13 cellular contexts compared by ENCODE assay signal in genomic region chr1:179090522-179090921, GRCh38. TPM values are rescaled to one million over a fixed set of nuclear protein-coding genes. Genes with fewer than 3 reads are reported as not detected.
A peak's percentile ranks its signal among the peaks of the same experiment; 100 is the strongest.
DNase-seq lines count a peak whose midpoint lies in the region; ATAC-seq, FAIRE-seq and TF ChIP-seq lines count a peak whose summit lies in the region.
"Had no signal": no experiment of that assay in that cellular context is flagged by ENCODE, and none has a peak within 500 bp of the region (broad histone marks: within the 10 kb centered on the region; RNA-seq: fewer than 3 reads in every experiment).

No MANE protein-coding gene starts in this region.

- ATAC-seq in naive thymus-derived CD8-positive, alpha-beta T cell: no peak
- ATAC-seq: activated CD8-positive, alpha-beta memory T cell treated with anti-CD3 and anti-CD28 coated beads, Interleukin-2, amount 10 ng/mL, durations not matched to agents 7 days and 5 days had no signal

- no peak overlapping the region for H3K9ac ChIP-seq in MM.1S (ENCODE audit: low read length)

- H3K4me3 ChIP-seq in AG10803 (ENCODE audit: low read length) (no peak overlapping the region), NB4 (ENCODE audit: low read depth, low read length) (no peak overlapping the region), HAP-1 (no peak overlapping the region), MM.1S (ENCODE audit: low read length) (no peak overlapping the region)

- peak overlapping the region; percentile 18 for H3K27ac Mint-ChIP-seq in endothelial cell (ENCODE audit: unreplicated experiment)
- H3K27ac Mint-ChIP-seq in naive thymus-derived CD8-positive, alpha-beta T cell: peak overlapping the region in 6 of 10 donors; percentile 25 to 76 (median 52)
- no peak overlapping the region for H3K27ac Mint-ChIP-seq in activated CD4-positive, alpha-beta memory T cell treated with anti-CD3 and anti-CD28 coated beads for 36 hours

- no peak for TF ChIP-seq POLR2A in NB4 (IDR thresholded peaks at IDR 0.05; ENCODE audit: extremely low read depth, insufficient read length)
- no peak for TF ChIP-seq POLR2A in GM12891 (IDR thresholded peaks at IDR 0.05; ENCODE audit: low read depth, low read length)

- peaks cover 36% of the 10 kb centered on the region for H3K4me1 Mint-ChIP-seq in endothelial cell (ENCODE audit: unreplicated experiment)
- H3K4me1 Mint-ChIP-seq in naive thymus-derived CD8-positive, alpha-beta T cell: peaks cover 0 to 16% (median 7%) of the 10 kb centered on the region in 4 donors
- no peaks in the 10 kb centered on the region for H3K4me1 Mint-ChIP-seq in activated CD4-positive, alpha-beta memory T cell treated with anti-CD3 and anti-CD28 coated beads for 36 hours (ENCODE audit: low read depth)

- H4K20me1 ChIP-seq in MM.1S (ENCODE audit: insufficient read depth, low read length): peaks cover 11% of the 10 kb centered on the region; the same call in 1 of the 2 replicates

- intact Hi-C loops in activated CD4-positive, alpha-beta memory T cell treated with anti-CD3 and anti-CD28 coated beads for 36 hours (cut with micrococcal nuclease): no loop called here

- no peaks in the 10 kb centered on the region for H3K9me3 Mint-ChIP-seq in endothelial cell (ENCODE audit: unreplicated experiment)
- H3K9me3 Mint-ChIP-seq in naive thymus-derived CD8-positive, alpha-beta T cell: no peaks in the 10 kb centered on the region
- H3K9me3 Mint-ChIP-seq in activated CD4-positive, alpha-beta memory T cell treated with anti-CD3 and anti-CD28 coated beads for 36 hours: no peaks in the 10 kb centered on the region
- H3K9me3 Mint-ChIP-seq: immature natural killer cell; T-helper 1 cell treated with Interleukin-12 subunit alpha and Interleukin-12 subunit beta and Interleukin-4 antibody, amounts not matched to agents 30 μg/mL and 1 μg/mL, for 36 hours had no signal

- POLR2A ChIA-PET in naive thymus-derived CD8-positive, alpha-beta T cell (lab: Charles Lee): interaction anchor here (1.1 kb wide), 1 partner anchor 203 kb away, joined by 3 read pairs; no protein-coding TSS in a partner anchor
- POLR2A ChIA-PET in activated CD4-positive, alpha-beta memory T cell treated with anti-CD3 and anti-CD28 coated beads for 36 hours (lab: Charles Lee): no interaction called here

- H3K4me1 ChIP-seq in HAP-1: no peaks in the 10 kb centered on the region
- H3K4me1 ChIP-seq in MM.1S (ENCODE audit: low read length): peaks cover 39% of the 10 kb centered on the region

- CTCF ChIA-PET in activated CD4-positive, alpha-beta memory T cell treated with anti-CD3 and anti-CD28 coated beads for 36 hours (lab: Charles Lee): interaction anchor here (0.7 kb wide), 1 partner anchor 12 kb away, joined by 3 read pairs; no protein-coding TSS in a partner anchor

- peaks cover 66% of the 10 kb centered on the region for H3K36me3 ChIP-seq in HAP-1 (replicated peaks)
- H3K36me3 ChIP-seq in MM.1S (replicated peaks; ENCODE audit: insufficient read depth, low read length): peaks cover 69% of the 10 kb centered on the region

- H3K27me3 ChIP-seq in HAP-1 (ENCODE audit: low read depth): no peaks in the 10 kb centered on the region
- H3K27me3 ChIP-seq in MM.1S (replicated peaks; ENCODE audit: insufficient read depth, low read length): no peaks in the 10 kb centered on the region

- H3F3A ChIP-seq in MM.1S (ENCODE audit: insufficient read depth, low read length): peaks cover 30% of the 10 kb centered on the region

- DNase-seq in AG10803 (ENCODE audit: low read depth): peak; percentile 22
- peak; percentile 21 for DNase-seq in NB4 (ENCODE audit: low read depth)
- DNase-seq in endothelial cell (ENCODE audit: low spot score): no peak
- no peak for DNase-seq in naive thymus-derived CD8-positive, alpha-beta T cell
- no peak for DNase-seq in activated CD4-positive, alpha-beta memory T cell treated with anti-CD3 and anti-CD28 coated beads for 36 hours
- no peak for DNase-seq in HAP-1 (ENCODE audit: low spot score in 2 of 2)
- no peak for DNase-seq in MM.1S
- DNase-seq in GM12891 (ENCODE audit: insufficient read length, low spot score): no peak
- DNase-seq: activated CD8-positive, alpha-beta memory T cell treated with anti-CD3 and anti-CD28 coated beads, Interleukin-2, amount 10 ng/mL, durations not matched to agents 7 days and 5 days; immature natural killer cell; NCI-H1105 had no signal

- in situ Hi-C loops in HAP-1 (cut with MboI; ENCODE audit: low sequenced_read_pairs): no loop called here

- H3K79me2 ChIP-seq in MM.1S (ENCODE audit: low read length): peaks cover 96% of the 10 kb centered on the region

- peak; percentile 37 for TF ChIP-seq CTCF in AG10803 (conservative IDR thresholded peaks at IDR 0.05; ENCODE audit: low read length)
- TF ChIP-seq CTCF in NB4 (IDR thresholded peaks at IDR 0.05; ENCODE audit: low read depth, low read length): no peak
- no peak for TF ChIP-seq CTCF in endothelial cell (IDR thresholded peaks at IDR 0.05; ENCODE audit: unreplicated experiment)
- TF ChIP-seq CTCF in MM.1S (IDR thresholded peaks at IDR 0.05; ENCODE audit: low read length): no peak

- no peaks in the 10 kb centered on the region for H3K9me3 ChIP-seq in HAP-1
- no peaks in the 10 kb centered on the region for H3K9me3 ChIP-seq in MM.1S (replicated peaks; ENCODE audit: insufficient read depth, low read length)

- H3K4me2 ChIP-seq in MM.1S (ENCODE audit: low read depth, low read length): no peak overlapping the region

- peak overlapping the region; percentile 56 for H3K4me3 Mint-ChIP-seq in endothelial cell (ENCODE audit: unreplicated experiment)
- H3K4me3 Mint-ChIP-seq in naive thymus-derived CD8-positive, alpha-beta T cell: no peak overlapping the region
- no peak overlapping the region for H3K4me3 Mint-ChIP-seq in activated CD4-positive, alpha-beta memory T cell treated with anti-CD3 and anti-CD28 coated beads for 36 hours
- H3K4me3 Mint-ChIP-seq: activated CD8-positive, alpha-beta memory T cell treated with anti-CD3 and anti-CD28 coated beads, Interleukin-2, amount 10 ng/mL, durations not matched to agents 7 days and 5 days; immature natural killer cell; T-helper 1 cell treated with Interleukin-12 subunit alpha and Interleukin-12 subunit beta and Interleukin-4 antibody, amounts not matched to agents 30 μg/mL and 1 μg/mL, for 36 hours had no signal

- no peaks in the 10 kb centered on the region for H3K9me2 ChIP-seq in MM.1S (replicated peaks; ENCODE audit: insufficient read depth, low read length)

- H3K36me3 Mint-ChIP-seq in endothelial cell (ENCODE audit: low read depth, unreplicated experiment): peaks cover 37% of the 10 kb centered on the region
- peaks cover 0 to 62% (median 2%) of the 10 kb centered on the region in 3 donors for H3K36me3 Mint-ChIP-seq in naive thymus-derived CD8-positive, alpha-beta T cell
- H3K36me3 Mint-ChIP-seq in activated CD4-positive, alpha-beta memory T cell treated with anti-CD3 and anti-CD28 coated beads for 36 hours: peaks cover 20% of the 10 kb centered on the region

- no peak overlapping the region for H3K27ac ChIP-seq in MM.1S (ENCODE audit: low read length)

- no peak for FAIRE-seq in GM12891 (lab: Jason Lieb, UNC)
- FAIRE-seq: astrocyte had no signal

- peaks cover 10% of the 10 kb centered on the region for H3K27me3 Mint-ChIP-seq in endothelial cell (ENCODE audit: unreplicated experiment)
- H3K27me3 Mint-ChIP-seq in naive thymus-derived CD8-positive, alpha-beta T cell: no peaks in the 10 kb centered on the region
- H3K27me3 Mint-ChIP-seq in activated CD4-positive, alpha-beta memory T cell treated with anti-CD3 and anti-CD28 coated beads for 36 hours: no peaks in the 10 kb centered on the region
- H3K27me3 Mint-ChIP-seq: activated CD8-positive, alpha-beta memory T cell treated with anti-CD3 and anti-CD28 coated beads, Interleukin-2, amount 10 ng/mL, durations not matched to agents 7 days and 5 days had no signal

- H2AFZ ChIP-seq in MM.1S (ENCODE audit: low read length): no peak overlapping the region

TF ChIP-seq in GM12891, 5 proteins besides CTCF, POLR2A, EP300 and RAD21:
- TF ChIP-seq PAX5 (IDR thresholded peaks at IDR 0.05; ENCODE audit: insufficient read depth, low read length, severe bottlenecking) (no peak), TAF1 (IDR thresholded peaks at IDR 0.05; ENCODE audit: low read depth, low read length) (no peak), POU2F2 (IDR thresholded peaks at IDR 0.05; ENCODE audit: low read depth, low read length) (no peak), SPI1 (IDR thresholded peaks at IDR 0.05; ENCODE audit: low read depth, low read length) (no peak), POLR2AphosphoS5 (IDR thresholded peaks at IDR 0.05; ENCODE audit: low read depth, low read length) (no peak)

RNA-seq across cellular contexts. Expression of gene TOR3A, which starts 8.7 kb away (rescaled TPM):
- 15.2 TPM for total RNA-seq in endothelial cell (ENCODE audit: unreplicated experiment)
- 10 to 100 TPM; 21.5 to 25.1 TPM for total RNA-seq in naive thymus-derived CD8-positive, alpha-beta T cell
- polyA plus RNA-seq in naive thymus-derived CD8-positive, alpha-beta T cell: 10 to 100 TPM; 27.6 to 40.5 (median 29.4) TPM
- 10 to 100 TPM; 35.7 to 36.7 TPM for total RNA-seq in activated CD4-positive, alpha-beta memory T cell treated with anti-CD3 and anti-CD28 coated beads for 36 hours
- polyA plus RNA-seq in GM12891 (2012; ENCODE audit: low read depth, missing spikeins): 22.3 TPM

Comparison
In these comparisons a context has a peak if more than half of its experiments do, and no peak if none do; other contexts are left out.
1. DNase-seq: peak in AG10803 (single experiment) and NB4 (single experiment); none in endothelial cell (single experiment), naive thymus-derived CD8-positive, alpha-beta T cell (0 of 10), activated CD4-positive, alpha-beta memory T cell treated with anti-CD3 and anti-CD28 coated beads for 36 hours (single experiment), HAP-1 (0 of 2), MM.1S (single experiment) and GM12891 (single experiment).